In the genomic region with DNA sequence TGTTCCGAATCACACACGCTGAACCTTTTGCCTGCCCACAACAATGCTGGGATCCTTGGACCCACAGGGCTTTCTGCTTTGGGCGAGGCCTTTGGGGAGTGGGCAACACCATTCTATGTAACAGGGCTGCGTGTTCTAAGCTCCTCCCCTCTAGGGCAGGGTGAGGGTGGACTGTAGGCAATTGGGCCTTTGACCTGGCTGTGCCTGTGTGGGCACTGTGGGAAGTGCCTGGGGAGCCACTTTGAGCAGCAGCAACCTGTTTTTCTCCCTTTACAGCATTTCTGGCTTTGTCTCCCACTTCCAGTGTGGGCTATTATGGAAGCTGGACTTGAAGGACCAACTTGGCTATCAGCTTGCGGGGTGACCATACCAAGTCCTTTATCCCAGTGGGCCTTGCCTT, we compare ENCODE assay signal across 28 cellular contexts.
"Had no signal": no experiment of that assay in that cellular context is flagged by ENCODE, and none has a peak within 500 bp of the region (broad histone marks: within the 10 kb centered on the region; RNA-seq: fewer than 3 reads in every experiment).

No MANE protein-coding gene starts in this region.

- H3K79me2 ChIP-seq: parathyroid adenoma had no signal

- H3K27ac Mint-ChIP-seq: memory B cell; mesothelial cell of epicardium; naive B cell; natural killer cell treated with Interleukin-12 subunit alpha and Interleukin-12 subunit beta and Interleukin-15 and Interleukin-18, amount 100 ng/mL, for 72 hours; progenitor cell of endocrine pancreas; stimulated activated naive B cell treated with anti-CD40 and anti-IgM and Interleukin-4, amounts not matched to agents 10 μg/mL and 1 μg/mL and 100 μg/mL, for 72 hours; stimulated activated naive CD8-positive, alpha-beta T cell treated with anti-CD3 and anti-CD28 coated beads, Interleukin-15, Interleukin-2, amounts not matched to agents 100 ng/mL and 50 ng/mL, for 24 hours had no signal

- FAIRE-seq: kidney, small intestine had no signal

- H3K4me3 Mint-ChIP-seq: memory B cell; mesothelial cell of epicardium; naive B cell; natural killer cell treated with Interleukin-12 subunit alpha and Interleukin-12 subunit beta and Interleukin-15 and Interleukin-18, amount 100 ng/mL, for 72 hours; neural crest cell; stimulated activated naive B cell treated with anti-CD40 and anti-IgM and Interleukin-4, amounts not matched to agents 10 μg/mL and 1 μg/mL and 100 μg/mL, for 72 hours; stimulated activated naive CD8-positive, alpha-beta T cell treated with anti-CD3 and anti-CD28 coated beads, Interleukin-15, Interleukin-2, amounts not matched to agents 100 ng/mL and 50 ng/mL, for 24 hours had no signal

- H3K36me3 Mint-ChIP-seq: mesothelial cell of epicardium; natural killer cell treated with Interleukin-12 subunit alpha and Interleukin-12 subunit beta and Interleukin-15 and Interleukin-18, amount 100 ng/mL, for 72 hours; stimulated activated naive B cell treated with anti-CD40 and anti-IgM and Interleukin-4, amounts not matched to agents 10 μg/mL and 1 μg/mL and 100 μg/mL, for 72 hours had no signal

- H3K27ac ChIP-seq: coronary artery, esophagus squamous epithelium, heart right ventricle, parathyroid adenoma, right lobe of liver, thoracic aorta, transverse colon, vagina had no signal

- H3K9me3 Mint-ChIP-seq: natural killer cell treated with Interleukin-12 subunit alpha and Interleukin-12 subunit beta and Interleukin-15 and Interleukin-18, amount 100 ng/mL, for 72 hours; stimulated activated naive CD8-positive, alpha-beta T cell treated with anti-CD3 and anti-CD28 coated beads, Interleukin-15, Interleukin-2, amounts not matched to agents 100 ng/mL and 50 ng/mL, for 24 hours had no signal

- DNase-seq: dermis blood vessel endothelial cell; effector memory CD4-positive, alpha-beta T cell; erythroblast; esophagus squamous epithelium; foreskin melanocyte; glutamatergic neuron; heart right ventricle; hippocampal formation; kidney; mucosa of descending colon; naive B cell; right lobe of liver; small intestine; stimulated activated CD4-positive, alpha-beta T cell treated with anti-CD3 and anti-CD28 coated beads, Interleukin-15, amount 100 ng/mL, for 24 hours; stimulated activated CD4-positive, alpha-beta T cell treated with anti-CD3 and anti-CD28 coated beads, Interleukin-2, amount 100 ng/mL, for 48 hours; stimulated activated naive B cell treated with anti-CD40 and anti-IgM and Interleukin-4, amounts not matched to agents 10 μg/mL and 1 μg/mL and 100 μg/mL, for 72 hours; transverse colon had no signal

- H3K27me3 ChIP-seq: right lobe of liver, transverse colon, vagina had no signal

- H2AFZ ChIP-seq: parathyroid adenoma had no signal

- H3K4me3 ChIP-seq: coronary artery, esophagus squamous epithelium, heart right ventricle, lung, mucosa of descending colon, right lobe of liver, thoracic aorta, transverse colon, vagina had no signal

- H3K4me1 Mint-ChIP-seq: memory B cell, mesothelial cell of epicardium had no signal

- H3K9me3 ChIP-seq: esophagus squamous epithelium, mucosa of descending colon, right lobe of liver, thoracic aorta, transverse colon, vagina had no signal

- H3K9ac ChIP-seq: parathyroid adenoma had no signal

- H3K36me3 ChIP-seq: esophagus squamous epithelium, heart right ventricle, right lobe of liver, thoracic aorta, transverse colon, vagina had no signal

- H3K4me1 ChIP-seq: esophagus squamous epithelium, heart right ventricle, parathyroid adenoma, right lobe of liver, transverse colon, vagina had no signal
